In the genomic region with DNA sequence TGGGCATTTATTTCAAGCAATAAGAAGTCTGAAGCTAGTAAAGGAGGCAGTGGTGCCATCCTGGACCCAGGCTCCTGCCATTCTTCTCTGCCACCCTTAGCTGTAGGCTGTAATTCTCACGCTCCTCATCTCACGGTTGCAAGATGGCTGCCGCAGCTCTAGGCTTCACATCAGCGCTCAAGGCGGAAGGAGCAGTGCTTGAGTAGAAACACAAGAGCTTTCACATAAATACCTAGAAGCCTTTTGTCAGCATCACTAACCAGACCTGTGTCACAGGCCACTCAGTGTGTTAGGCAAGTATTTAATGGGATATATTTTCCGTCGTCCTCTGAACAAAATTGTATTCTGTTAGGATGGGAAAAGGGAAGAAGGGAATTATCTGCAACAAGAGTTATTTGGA, we compare ENCODE assay signal across 1 cellular context.
TF ChIP-seq lines count a peak whose summit lies in the region.

No MANE protein-coding gene starts in this region.

TF ChIP-seq in SK-N-SH treated with all-trans-retinoic acid at 6 μM for 48 hours, 23 proteins besides CTCF, POLR2A, EP300 and RAD21 (continued from another document):
- TF ChIP-seq, protein P1, sequence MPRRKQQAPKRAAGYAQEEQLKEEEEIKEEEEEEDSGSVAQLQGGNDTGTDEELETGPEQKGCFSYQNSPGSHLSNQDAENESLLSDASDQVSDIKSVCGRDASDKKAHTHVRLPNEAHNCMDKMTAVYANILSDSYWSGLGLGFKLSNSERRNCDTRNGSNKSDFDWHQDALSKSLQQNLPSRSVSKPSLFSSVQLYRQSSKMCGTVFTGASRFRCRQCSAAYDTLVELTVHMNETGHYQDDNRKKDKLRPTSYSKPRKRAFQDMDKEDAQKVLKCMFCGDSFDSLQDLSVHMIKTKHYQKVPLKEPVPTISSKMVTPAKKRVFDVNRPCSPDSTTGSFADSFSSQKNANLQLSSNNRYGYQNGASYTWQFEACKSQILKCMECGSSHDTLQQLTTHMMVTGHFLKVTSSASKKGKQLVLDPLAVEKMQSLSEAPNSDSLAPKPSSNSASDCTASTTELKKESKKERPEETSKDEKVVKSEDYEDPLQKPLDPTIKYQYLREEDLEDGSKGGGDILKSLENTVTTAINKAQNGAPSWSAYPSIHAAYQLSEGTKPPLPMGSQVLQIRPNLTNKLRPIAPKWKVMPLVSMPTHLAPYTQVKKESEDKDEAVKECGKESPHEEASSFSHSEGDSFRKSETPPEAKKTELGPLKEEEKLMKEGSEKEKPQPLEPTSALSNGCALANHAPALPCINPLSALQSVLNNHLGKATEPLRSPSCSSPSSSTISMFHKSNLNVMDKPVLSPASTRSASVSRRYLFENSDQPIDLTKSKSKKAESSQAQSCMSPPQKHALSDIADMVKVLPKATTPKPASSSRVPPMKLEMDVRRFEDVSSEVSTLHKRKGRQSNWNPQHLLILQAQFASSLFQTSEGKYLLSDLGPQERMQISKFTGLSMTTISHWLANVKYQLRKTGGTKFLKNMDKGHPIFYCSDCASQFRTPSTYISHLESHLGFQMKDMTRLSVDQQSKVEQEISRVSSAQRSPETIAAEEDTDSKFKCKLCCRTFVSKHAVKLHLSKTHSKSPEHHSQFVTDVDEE (CRISPR knock-in tag; IDR thresholded peaks at IDR 0.05), result no peak
- no peak for TF ChIP-seq RARB (CRISPR knock-in tag; IDR thresholded peaks at IDR 0.05)
- no peak for TF ChIP-seq OSR1 (CRISPR knock-in tag; IDR thresholded peaks at IDR 0.05)
- TF ChIP-seq, protein P2, sequence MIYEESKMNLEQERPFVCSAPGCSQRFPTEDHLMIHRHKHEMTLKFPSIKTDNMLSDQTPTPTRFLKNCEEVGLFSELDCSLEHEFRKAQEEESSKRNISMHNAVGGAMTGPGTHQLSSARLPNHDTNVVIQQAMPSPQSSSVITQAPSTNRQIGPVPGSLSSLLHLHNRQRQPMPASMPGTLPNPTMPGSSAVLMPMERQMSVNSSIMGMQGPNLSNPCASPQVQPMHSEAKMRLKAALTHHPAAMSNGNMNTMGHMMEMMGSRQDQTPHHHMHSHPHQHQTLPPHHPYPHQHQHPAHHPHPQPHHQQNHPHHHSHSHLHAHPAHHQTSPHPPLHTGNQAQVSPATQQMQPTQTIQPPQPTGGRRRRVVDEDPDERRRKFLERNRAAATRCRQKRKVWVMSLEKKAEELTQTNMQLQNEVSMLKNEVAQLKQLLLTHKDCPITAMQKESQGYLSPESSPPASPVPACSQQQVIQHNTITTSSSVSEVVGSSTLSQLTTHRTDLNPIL (CRISPR knock-in tag; IDR thresholded peaks at IDR 0.05; ENCODE audit: low read depth), result no peak
- TF ChIP-seq, protein P3, sequence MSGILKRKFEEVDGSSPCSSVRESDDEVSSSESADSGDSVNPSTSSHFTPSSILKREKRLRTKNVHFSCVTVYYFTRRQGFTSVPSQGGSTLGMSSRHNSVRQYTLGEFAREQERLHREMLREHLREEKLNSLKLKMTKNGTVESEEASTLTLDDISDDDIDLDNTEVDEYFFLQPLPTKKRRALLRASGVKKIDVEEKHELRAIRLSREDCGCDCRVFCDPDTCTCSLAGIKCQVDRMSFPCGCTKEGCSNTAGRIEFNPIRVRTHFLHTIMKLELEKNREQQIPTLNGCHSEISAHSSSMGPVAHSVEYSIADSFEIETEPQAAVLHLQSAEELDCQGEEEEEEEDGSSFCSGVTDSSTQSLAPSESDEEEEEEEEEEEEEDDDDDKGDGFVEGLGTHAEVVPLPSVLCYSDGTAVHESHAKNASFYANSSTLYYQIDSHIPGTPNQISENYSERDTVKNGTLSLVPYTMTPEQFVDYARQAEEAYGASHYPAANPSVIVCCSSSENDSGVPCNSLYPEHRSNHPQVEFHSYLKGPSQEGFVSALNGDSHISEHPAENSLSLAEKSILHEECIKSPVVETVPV (CRISPR knock-in tag; IDR thresholded peaks at IDR 0.05), result no peak
TF ChIP-seq in SK-N-SH treated with all-trans-retinoic acid at 6 μM for 48 hours: peak in this region for 0.
